Comparison of ENCODE assay signal across 1 cellular context in genomic region chr22:19691721-19692341, GRCh38.
TF ChIP-seq lines count a peak whose summit lies in the region.

No MANE protein-coding gene starts in this region.

TF ChIP-seq in K562, 482 proteins besides CTCF, POLR2A, EP300 and RAD21 (continued from another document and continues in another):
- TF ChIP-seq, protein P1, sequence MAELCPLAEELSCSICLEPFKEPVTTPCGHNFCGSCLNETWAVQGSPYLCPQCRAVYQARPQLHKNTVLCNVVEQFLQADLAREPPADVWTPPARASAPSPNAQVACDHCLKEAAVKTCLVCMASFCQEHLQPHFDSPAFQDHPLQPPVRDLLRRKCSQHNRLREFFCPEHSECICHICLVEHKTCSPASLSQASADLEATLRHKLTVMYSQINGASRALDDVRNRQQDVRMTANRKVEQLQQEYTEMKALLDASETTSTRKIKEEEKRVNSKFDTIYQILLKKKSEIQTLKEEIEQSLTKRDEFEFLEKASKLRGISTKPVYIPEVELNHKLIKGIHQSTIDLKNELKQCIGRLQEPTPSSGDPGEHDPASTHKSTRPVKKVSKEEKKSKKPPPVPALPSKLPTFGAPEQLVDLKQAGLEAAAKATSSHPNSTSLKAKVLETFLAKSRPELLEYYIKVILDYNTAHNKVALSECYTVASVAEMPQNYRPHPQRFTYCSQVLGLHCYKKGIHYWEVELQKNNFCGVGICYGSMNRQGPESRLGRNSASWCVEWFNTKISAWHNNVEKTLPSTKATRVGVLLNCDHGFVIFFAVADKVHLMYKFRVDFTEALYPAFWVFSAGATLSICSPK (IDR thresholded peaks at IDR 0.05; ENCODE audit: borderline replicate concordance): no peak
- TF ChIP-seq GTF2B (IDR thresholded peaks at IDR 0.05; ENCODE audit: extremely low read depth, insufficient read length) (no peak), AFF1 (IDR thresholded peaks at IDR 0.05; ENCODE audit: low read depth in 1 of 2, partially characterized antibody in 2 of 2) (peak; percentile 11 to 50), MECOM (CRISPR knock-in tag; IDR thresholded peaks at IDR 0.05) (no peak), HDAC1 (IDR thresholded peaks at IDR 0.05) (peak in 1 of 2 experiments; percentile 78; a peak in 2 of 4 replicates), KLF13 (tag; IDR thresholded peaks at IDR 0.05; ENCODE audit: borderline replicate concordance, low read depth) (peak; percentile 12; the same call in 1 of the 2 replicates), ZNF175 (CRISPR knock-in tag; IDR thresholded peaks at IDR 0.05; ENCODE audit: low read depth) (no peak), DDX20 (tag; IDR thresholded peaks at IDR 0.05; ENCODE audit: low read depth) (no peak), SMARCE1 (IDR thresholded peaks at IDR 0.05) (peak; percentile 60), ZNF146 (CRISPR knock-in tag; IDR thresholded peaks at IDR 0.05; ENCODE audit: unreplicated experiment) (no peak), PTRF (tag; IDR thresholded peaks at IDR 0.05) (no peak), MXD1 (CRISPR knock-in tag; IDR thresholded peaks at IDR 0.05; ENCODE audit: borderline replicate concordance, poor library complexity, severe bottlenecking) (no peak), TFAP4 (CRISPR knock-in tag; IDR thresholded peaks at IDR 0.05; ENCODE audit: borderline replicate concordance) (no peak), SMAD4 (CRISPR knock-in tag; conservative IDR thresholded peaks at IDR 0.05) (peak; percentile 57), FOXJ3 (CRISPR knock-in tag; IDR thresholded peaks at IDR 0.05) (no peak), BRF2 (IDR thresholded peaks at IDR 0.05; ENCODE audit: borderline replicate concordance, insufficient read depth, insufficient read length) (no peak), ZNF274 (IDR thresholded peaks at IDR 0.05; ENCODE audit: borderline replicate concordance, low read depth, low read length) (no peak), L3MBTL2 (IDR thresholded peaks at IDR 0.05) (peak; percentile 92), KLF1 (tag; IDR thresholded peaks at IDR 0.05) (peak; percentile 87; the same call in 1 of the 2 replicates), JUND (IDR thresholded peaks at IDR 0.05; ENCODE audit: borderline replicate concordance, low read depth, low read length) (peak; percentile 33; the same call in 1 of the 2 replicates), JUND (tag; IDR thresholded peaks at IDR 0.05; ENCODE audit: borderline replicate concordance, low read depth, low read length) (peak; percentile 70; the same call in 2 of the 3 replicates), DNMT1 (IDR thresholded peaks at IDR 0.05) (0 out of 2 replicates have a peak, but pooled peaks have one; percentile 63), ID3 (CRISPR knock-in tag; IDR thresholded peaks at IDR 0.05) (no peak), ID3 (tag; IDR thresholded peaks at IDR 0.05) (no peak), NRF1 (conservative IDR thresholded peaks at IDR 0.05 in 1 of 2, IDR thresholded peaks at IDR 0.05 in 1 of 2) (peak; percentile 42 to 59; a peak in 3 of 4 replicates), KDM4B (IDR thresholded peaks at IDR 0.05; ENCODE audit: borderline replicate concordance in 2 of 2, low read depth in 1 of 2) (no peak), ZNF57 (CRISPR knock-in tag; IDR thresholded peaks at IDR 0.05) (no peak), MLLT1 (IDR thresholded peaks at IDR 0.05) (peak in 1 of 2 experiments; percentile 58; a peak in 1 of 4 replicates), ZNF76 (CRISPR knock-in tag; IDR thresholded peaks at IDR 0.05; ENCODE audit: borderline replicate concordance) (0 out of 2 replicates have a peak, but pooled peaks have one; percentile 32), ZNF280A (IDR thresholded peaks at IDR 0.05; ENCODE audit: low read depth, partially characterized antibody) (no peak), MIER1 (IDR thresholded peaks at IDR 0.05; ENCODE audit: low read depth) (no peak), ARID3B (CRISPR knock-in tag; IDR thresholded peaks at IDR 0.05; ENCODE audit: borderline replicate concordance) (no peak), ZBTB8A (IDR thresholded peaks at IDR 0.05; ENCODE audit: partially characterized antibody) (no peak)
- TF ChIP-seq, protein P2, sequence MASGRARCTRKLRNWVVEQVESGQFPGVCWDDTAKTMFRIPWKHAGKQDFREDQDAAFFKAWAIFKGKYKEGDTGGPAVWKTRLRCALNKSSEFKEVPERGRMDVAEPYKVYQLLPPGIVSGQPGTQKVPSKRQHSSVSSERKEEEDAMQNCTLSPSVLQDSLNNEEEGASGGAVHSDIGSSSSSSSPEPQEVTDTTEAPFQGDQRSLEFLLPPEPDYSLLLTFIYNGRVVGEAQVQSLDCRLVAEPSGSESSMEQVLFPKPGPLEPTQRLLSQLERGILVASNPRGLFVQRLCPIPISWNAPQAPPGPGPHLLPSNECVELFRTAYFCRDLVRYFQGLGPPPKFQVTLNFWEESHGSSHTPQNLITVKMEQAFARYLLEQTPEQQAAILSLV (tag; IDR thresholded peaks at IDR 0.05): no peak
- TF ChIP-seq, protein P3, sequence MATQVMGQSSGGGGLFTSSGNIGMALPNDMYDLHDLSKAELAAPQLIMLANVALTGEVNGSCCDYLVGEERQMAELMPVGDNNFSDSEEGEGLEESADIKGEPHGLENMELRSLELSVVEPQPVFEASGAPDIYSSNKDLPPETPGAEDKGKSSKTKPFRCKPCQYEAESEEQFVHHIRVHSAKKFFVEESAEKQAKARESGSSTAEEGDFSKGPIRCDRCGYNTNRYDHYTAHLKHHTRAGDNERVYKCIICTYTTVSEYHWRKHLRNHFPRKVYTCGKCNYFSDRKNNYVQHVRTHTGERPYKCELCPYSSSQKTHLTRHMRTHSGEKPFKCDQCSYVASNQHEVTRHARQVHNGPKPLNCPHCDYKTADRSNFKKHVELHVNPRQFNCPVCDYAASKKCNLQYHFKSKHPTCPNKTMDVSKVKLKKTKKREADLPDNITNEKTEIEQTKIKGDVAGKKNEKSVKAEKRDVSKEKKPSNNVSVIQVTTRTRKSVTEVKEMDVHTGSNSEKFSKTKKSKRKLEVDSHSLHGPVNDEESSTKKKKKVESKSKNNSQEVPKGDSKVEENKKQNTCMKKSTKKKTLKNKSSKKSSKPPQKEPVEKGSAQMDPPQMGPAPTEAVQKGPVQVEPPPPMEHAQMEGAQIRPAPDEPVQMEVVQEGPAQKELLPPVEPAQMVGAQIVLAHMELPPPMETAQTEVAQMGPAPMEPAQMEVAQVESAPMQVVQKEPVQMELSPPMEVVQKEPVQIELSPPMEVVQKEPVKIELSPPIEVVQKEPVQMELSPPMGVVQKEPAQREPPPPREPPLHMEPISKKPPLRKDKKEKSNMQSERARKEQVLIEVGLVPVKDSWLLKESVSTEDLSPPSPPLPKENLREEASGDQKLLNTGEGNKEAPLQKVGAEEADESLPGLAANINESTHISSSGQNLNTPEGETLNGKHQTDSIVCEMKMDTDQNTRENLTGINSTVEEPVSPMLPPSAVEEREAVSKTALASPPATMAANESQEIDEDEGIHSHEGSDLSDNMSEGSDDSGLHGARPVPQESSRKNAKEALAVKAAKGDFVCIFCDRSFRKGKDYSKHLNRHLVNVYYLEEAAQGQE (CRISPR knock-in tag; IDR thresholded peaks at IDR 0.05; ENCODE audit: low read depth): 0 out of 2 replicates have a peak, but pooled peaks have one; percentile 15
- TF ChIP-seq, protein P4, sequence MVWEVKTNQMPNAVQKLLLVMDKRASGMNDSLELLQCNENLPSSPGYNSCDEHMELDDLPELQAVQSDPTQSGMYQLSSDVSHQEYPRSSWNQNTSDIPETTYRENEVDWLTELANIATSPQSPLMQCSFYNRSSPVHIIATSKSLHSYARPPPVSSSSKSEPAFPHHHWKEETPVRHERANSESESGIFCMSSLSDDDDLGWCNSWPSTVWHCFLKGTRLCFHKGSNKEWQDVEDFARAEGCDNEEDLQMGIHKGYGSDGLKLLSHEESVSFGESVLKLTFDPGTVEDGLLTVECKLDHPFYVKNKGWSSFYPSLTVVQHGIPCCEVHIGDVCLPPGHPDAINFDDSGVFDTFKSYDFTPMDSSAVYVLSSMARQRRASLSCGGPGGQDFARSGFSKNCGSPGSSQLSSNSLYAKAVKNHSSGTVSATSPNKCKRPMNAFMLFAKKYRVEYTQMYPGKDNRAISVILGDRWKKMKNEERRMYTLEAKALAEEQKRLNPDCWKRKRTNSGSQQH (CRISPR knock-in tag; IDR thresholded peaks at IDR 0.05): no peak
